Comparison of ENCODE assay signal across 20 cellular contexts in genomic region chr5:110968246-110969005, GRCh38.
DNase-seq lines count a peak whose midpoint lies in the region; ATAC-seq, FAIRE-seq and TF ChIP-seq lines count a peak whose summit lies in the region.
"Had no signal": no experiment of that assay in that cellular context is flagged by ENCODE, and none has a peak within 500 bp of the region (broad histone marks: within the 10 kb centered on the region; RNA-seq: fewer than 3 reads in every experiment).

No MANE protein-coding gene starts in this region.

- no peak for TF ChIP-seq EP300 in HepG2 (IDR thresholded peaks at IDR 0.05; ENCODE audit: low read depth in 2 of 2, low read length in 2 of 2)
- no peak for TF ChIP-seq EP300 in HepG2 (CRISPR knock-in tag; IDR thresholded peaks at IDR 0.05; ENCODE audit: borderline replicate concordance)

- H3K9me2 ChIP-seq in PC-9 (ENCODE audit: insufficient read depth) = no peaks in the 10 kb centered on the region; the same call in 1 of the 2 replicates

- H3K79me2 ChIP-seq in HepG2 (ENCODE audit: insufficient read depth, low read length) (no peaks in the 10 kb centered on the region), PC-9 (ENCODE audit: low read depth) (no peaks in the 10 kb centered on the region)

- POLR2A ChIA-PET in HepG2 (lab: Yijun Ruan, JAX) = no interaction called here
- POLR2A ChIA-PET in PC-9 (lab: Charles Lee; ENCODE audit: unreplicated experiment) = no interaction called here

- H3K36me3 ChIP-seq in liver (ENCODE audit: control insufficient read depth in 4 of 4, insufficient read depth in 3 of 4, low read depth in 1 of 4, low read length in 3 of 4) (no peaks in the 10 kb centered on the region), HepG2 (replicated peaks in 1 of 2; ENCODE audit: control insufficient read depth in 1 of 2, insufficient read depth in 2 of 2, low read length in 2 of 2) (no peaks in the 10 kb centered on the region), PC-9 (ENCODE audit: low read depth) (no peaks in the 10 kb centered on the region)

- peak overlapping the region in 1 of 3 donors; percentile 24 for H3K4me3 ChIP-seq in liver (ENCODE audit: low read depth in 1 of 3, low read length in 3 of 3)
- no peak overlapping the region for H3K4me3 ChIP-seq in HepG2 (replicated peaks in 1 of 3; ENCODE audit: insufficient read depth in 1 of 3, low read depth in 2 of 3, low read length in 3 of 3)
- no peak overlapping the region for H3K4me3 ChIP-seq in PC-9
- H3K4me3 ChIP-seq: SK-N-MC had no signal

- no peaks in the 10 kb centered on the region for H3F3A ChIP-seq in PC-9 (ENCODE audit: insufficient read depth, low read depth)

- BruUV-seq in HepG2 (replicated peaks; lab: Mats Ljungman, UMichigan) (no TSS peak), PC-9 (replicated peaks; lab: Mats Ljungman, UMichigan) (no TSS peak)

- TF ChIP-seq RAD21 in liver (IDR thresholded peaks at IDR 0.05) (peak; percentile 30 to 31), HepG2 (CRISPR knock-in tag; IDR thresholded peaks at IDR 0.05) (no peak)

- TF ChIP-seq CTCF in liver (IDR thresholded peaks at IDR 0.05; ENCODE audit: low read depth, low read length, missing input control) = no peak
- no peak for TF ChIP-seq CTCF in HepG2 (CRISPR knock-in tag; IDR thresholded peaks at IDR 0.05)
- no peak for TF ChIP-seq CTCF in PC-9 (conservative IDR thresholded peaks at IDR 0.05)

- peak overlapping the region in 1 of 2 donors; percentile 39 for H3K9ac ChIP-seq in liver (ENCODE audit: low read depth in 1 of 2, low read length in 2 of 2)
- H3K9ac ChIP-seq in HepG2 (ENCODE audit: insufficient read depth, low read depth, low read length) = no peak overlapping the region

- H3K4me2 ChIP-seq in HepG2 (ENCODE audit: low read depth, low read length) (no peak overlapping the region), PC-9 (0 out of 2 replicates have a peak overlapping the region, but pooled peaks have one; percentile 0)

- H4K20me1 ChIP-seq in HepG2 (ENCODE audit: insufficient read depth, low read length) (no peaks in the 10 kb centered on the region), PC-9 (ENCODE audit: insufficient read depth) (no peaks in the 10 kb centered on the region)

- 28% methylated on average over 4 of the region's 4 CpGs for WGBS in liver
- WGBS in HepG2 (ENCODE audit: low lambda C conversion rate) = 14% methylated on average over 4 of the region's 4 CpGs

- TF ChIP-seq POLR2A in HepG2 (IDR thresholded peaks at IDR 0.05; ENCODE audit: insufficient read depth in 1 of 2, low read depth in 2 of 2, low read length in 2 of 2) = no peak

- ATAC-seq in HepG2 = no peak
- ATAC-seq in Right ventricle myocardium superior (ENCODE audit: poor library complexity) = no peak
- ATAC-seq in HG03025 (IDR thresholded peaks at IDR 0.05; ENCODE audit: low FRiP score, unreplicated experiment) = no peak
- ATAC-seq: Right ventricle myocardium inferior had no signal

- H3K27ac ChIP-seq in liver (ENCODE audit: low read depth in 1 of 2, low read length in 2 of 2) = peak overlapping the region; percentile 75 to 95
- no peak overlapping the region for H3K27ac ChIP-seq in HepG2 (ENCODE audit: extremely low read length, insufficient read depth, low read length)
- H3K27ac ChIP-seq in PC-9 = no peak overlapping the region
- peak overlapping the region; percentile 41 for H3K27ac ChIP-seq in epithelial cell of prostate
- H3K27ac ChIP-seq: SK-N-MC had no signal

- DNase-seq in HepG2 (ENCODE audit: low spot score) (no peak), PC-9 (peak in 1 of 2 experiments; percentile 50), epithelial cell of prostate (ENCODE audit: low read depth, low spot score) (no peak), stromal cell of bone marrow (ENCODE audit: low read depth) (peak; percentile 12), Right ventricle myocardium superior (no peak), SKM-1 (lab: John Stamatoyannopoulos, UW; ENCODE audit: unreplicated experiment) (no peak)
- DNase-seq: C1 segment of cervical spinal cord; CD8-positive, alpha-beta memory T cell; DMS79 treated with DMSO at 0.1 percent for 48 hours; NCI-H1105 treated with DMSO at 0.1 percent for 48 hours; NCI-H187 treated with DMSO at 0.1 percent for 48 hours; NCI-H226; NCI-H524; NCI-H82; T-helper 1 cell had no signal

- H3K9me3 ChIP-seq in liver (ENCODE audit: control insufficient read depth in 4 of 4, low read length in 3 of 4) (no peaks in the 10 kb centered on the region), HepG2 (ENCODE audit: low read length) (no peaks in the 10 kb centered on the region), PC-9 (ENCODE audit: insufficient read depth, low read depth) (no peaks in the 10 kb centered on the region)

- peaks cover 5 to 26% (median 15%) of the 10 kb centered on the region in 4 donors for H3K4me1 ChIP-seq in liver (ENCODE audit: control insufficient read depth in 4 of 4, insufficient read depth in 4 of 4, low read length in 3 of 4)
- H3K4me1 ChIP-seq in HepG2 (ENCODE audit: insufficient read depth, low read length) = no peaks in the 10 kb centered on the region
- peaks cover 7% of the 10 kb centered on the region; the same call in 1 of the 2 replicates for H3K4me1 ChIP-seq in PC-9 (replicated peaks; ENCODE audit: insufficient read depth)

- intact Hi-C loops in HepG2 (cut with micrococcal nuclease; ENCODE audit: unreplicated experiment) = no loop called here
- intact Hi-C loops in PC-9 (cut with micrococcal nuclease; ENCODE audit: unreplicated experiment) = no loop called here
- intact Hi-C loops in Right ventricle myocardium superior (cut with DNase I) = no loop called here

- H2AFZ ChIP-seq in HepG2 (ENCODE audit: low read length) (no peak overlapping the region), PC-9 (no peak overlapping the region)

- in situ Hi-C loops in HepG2 (cut with HindIII; ENCODE audit: extremely low pct_ligation_motif_present, low pct_unique_long_range_greater_than_20kb) = no loop called here

- no peak for FAIRE-seq in HepG2 (lab: Jason Lieb, UNC)
- FAIRE-seq: D721Med had no signal

- H3K27me3 ChIP-seq in liver (ENCODE audit: control insufficient read depth in 4 of 4, insufficient read depth in 4 of 4, low read length in 3 of 4) (no peaks in the 10 kb centered on the region), HepG2 (ENCODE audit: control insufficient read depth in 1 of 2, insufficient read depth in 2 of 2, low read length in 2 of 2) (no peaks in the 10 kb centered on the region), PC-9 (ENCODE audit: insufficient read depth, low read depth) (no peaks in the 10 kb centered on the region)

- CTCF ChIA-PET in HepG2 (lab: Yijun Ruan, JAX; ENCODE audit: low intra/inter-chr PET ratio, low total read pairs) = no interaction called here
- CTCF ChIA-PET in PC-9 (lab: Charles Lee) = no interaction called here

TF ChIP-seq in liver, 16 proteins besides CTCF, POLR2A, EP300 and RAD21 (continues in another document):
- TF ChIP-seq ATF3 (IDR thresholded peaks at IDR 0.05) = peak; percentile 37
- peak; percentile 66 to 84 for TF ChIP-seq RXRA (IDR thresholded peaks at IDR 0.05)
- peak; percentile 78 to 84 for TF ChIP-seq HNF4A (conservative IDR thresholded peaks at IDR 0.05)
- no peak for TF ChIP-seq TAF1 (conservative IDR thresholded peaks at IDR 0.05)
- TF ChIP-seq GABPA (IDR thresholded peaks at IDR 0.05 in 1 of 2, conservative IDR thresholded peaks at IDR 0.05 in 1 of 2) = peak in 1 of 2 donors; percentile 26

TF ChIP-seq in HepG2, 621 proteins besides CTCF, POLR2A, EP300 and RAD21:
- no peak for TF ChIP-seq PHF21A (CRISPR knock-in tag; IDR thresholded peaks at IDR 0.05)

Comparison
In these comparisons a context has a peak if more than half of its experiments do, and no peak if none do; other contexts are left out.
1. H3K27ac ChIP-seq: peak in liver (2 of 2) and epithelial cell of prostate (single experiment); none in HepG2 (single experiment) and PC-9 (single experiment).